ENCODE assay signal across 24 cellular contexts in the genomic region with DNA sequence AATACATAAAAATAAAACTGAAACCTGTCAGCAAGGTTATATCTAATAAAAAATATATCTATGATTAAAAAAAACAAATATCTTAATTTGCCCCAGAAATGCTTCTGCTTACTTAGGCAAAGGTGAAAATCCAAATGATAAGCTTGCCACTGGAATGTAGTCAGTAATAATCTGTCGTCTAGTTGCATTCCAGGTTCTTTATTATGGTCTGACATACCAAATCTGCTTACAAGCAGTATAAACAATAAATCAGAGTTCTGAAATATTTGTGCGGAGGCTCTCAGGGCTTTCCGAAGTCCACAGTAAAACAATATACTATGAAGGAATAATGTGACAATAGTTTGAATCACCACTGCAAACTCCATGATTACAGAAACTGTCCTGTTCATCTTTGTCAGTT.
DNase-seq lines count a peak whose midpoint lies in the region; ATAC-seq and TF ChIP-seq lines count a peak whose summit lies in the region.
"Had no signal": no experiment of that assay in that cellular context is flagged by ENCODE, and none has a peak within 500 bp of the region (broad histone marks: within the 10 kb centered on the region; RNA-seq: fewer than 3 reads in every experiment).

No MANE protein-coding gene starts in this region.

- dilution Hi-C loops in IMR-90 (cut with HindIII; ENCODE audit: low sequenced_read_pairs, unreplicated experiment), result no loop called here

- no peak overlapping the region for H3K18ac ChIP-seq in IMR-90 (ENCODE audit: low read depth, low read length)

- no peak overlapping the region for H2BK20ac ChIP-seq in IMR-90 (ENCODE audit: low read depth, low read length)

- no peak overlapping the region for H4K91ac ChIP-seq in IMR-90 (ENCODE audit: insufficient read depth, low read depth, low read length)

- H3K56ac ChIP-seq in IMR-90 (ENCODE audit: extremely low read depth, insufficient read depth, low read length), result no peak overlapping the region

- no peak; the same call in 1 of the 2 replicates for ATAC-seq in IMR-90 (ENCODE audit: low read depth)
- ATAC-seq in HG02642 (IDR thresholded peaks at IDR 0.05; ENCODE audit: poor library complexity, unreplicated experiment), result no peak
- ATAC-seq: GM23338 had no signal

- intact Hi-C loops in IMR-90 (cut with micrococcal nuclease), result no loop called here

- H3K9me1 ChIP-seq in IMR-90 (ENCODE audit: insufficient read depth, low read length), result no peaks in the 10 kb centered on the region

- H3K4me1 ChIP-seq in IMR-90 (ENCODE audit: control insufficient read depth, insufficient read depth, low read length), result no peaks in the 10 kb centered on the region; the same call in 1 of the 2 replicates
- H3K4me1 ChIP-seq: BLaER1 had no signal

- no peak overlapping the region for H3K4me2 ChIP-seq in IMR-90 (ENCODE audit: low read depth, low read length)
- H3K4me2 ChIP-seq: BLaER1, GM23338 had no signal

- H2AK5ac ChIP-seq in IMR-90 (ENCODE audit: low read depth, low read length), result no peak overlapping the region

- TF ChIP-seq RAD21 in IMR-90 (IDR thresholded peaks at IDR 0.05; ENCODE audit: low read length), result no peak

- H3K9ac ChIP-seq in IMR-90 (ENCODE audit: low read depth, low read length), result no peak overlapping the region
- H3K9ac ChIP-seq: BLaER1 had no signal

- TF ChIP-seq CTCF in IMR-90 (conservative IDR thresholded peaks at IDR 0.05; ENCODE audit: low read depth, low read length), result no peak
- no peak for TF ChIP-seq CTCF in choroid plexus epithelial cell (conservative IDR thresholded peaks at IDR 0.05; ENCODE audit: low read depth, low read length)
- no peak for TF ChIP-seq CTCF in retinal pigment epithelial cell (conservative IDR thresholded peaks at IDR 0.05; ENCODE audit: low read depth, low read length)

- no peak overlapping the region for H4K5ac ChIP-seq in IMR-90 (ENCODE audit: low read depth, low read length)

- H3K27ac ChIP-seq in IMR-90 (ENCODE audit: insufficient read depth, low read length), result no peak overlapping the region
- H3K27ac ChIP-seq: BLaER1 had no signal

- H2BK120ac ChIP-seq in IMR-90 (ENCODE audit: low read depth, low read length), result no peak overlapping the region

- no TSS peak for BruUV-seq in IMR-90 (replicated peaks; lab: Mats Ljungman, UMichigan)

- H2AK9ac ChIP-seq in IMR-90 (replicated peaks; ENCODE audit: low read depth, low read length, poor library complexity), result no peak overlapping the region

- H3K4ac ChIP-seq in IMR-90 (ENCODE audit: low read depth, low read length), result no peak overlapping the region

- CTCF ChIA-PET in IMR-90 (lab: Yijun Ruan, JAX), result interaction anchor here (0.5 kb wide), 1 partner anchor 405 kb away, joined by 4 read pairs; no protein-coding TSS in a partner anchor

- H4K20me1 ChIP-seq in IMR-90 (ENCODE audit: insufficient read depth, low read length), result no peaks in the 10 kb centered on the region
- H4K20me1 ChIP-seq: BLaER1 had no signal

- no peak overlapping the region for H3K23ac ChIP-seq in IMR-90 (ENCODE audit: low read depth, low read length)

- POLR2A ChIA-PET in IMR-90 (lab: Charles Lee; ENCODE audit: unreplicated experiment), result no interaction called here

- H3K14ac ChIP-seq in IMR-90 (replicated peaks; ENCODE audit: low read depth, low read length), result no peak overlapping the region

- H3K4me3 ChIP-seq in IMR-90 (ENCODE audit: insufficient read depth, low read depth, low read length) (no peak overlapping the region), choroid plexus epithelial cell (ENCODE audit: low read depth, low read length) (no peak overlapping the region), retinal pigment epithelial cell (ENCODE audit: low read length) (no peak overlapping the region)
- H3K4me3 ChIP-seq: BLaER1, GM23338 had no signal

- no CpG with 5 or more reads among the region's 3 CpGs for WGBS in IMR-90 (ENCODE audit: extremely low coverage in 2 of 2, insufficient read length in 1 of 2), 2 experiments

- TF ChIP-seq POLR2A in IMR-90 (IDR thresholded peaks at IDR 0.05; ENCODE audit: low read depth, low read length), result no peak

- no peak overlapping the region for H4K8ac ChIP-seq in IMR-90 (ENCODE audit: low read depth in 2 of 2, low read length in 2 of 2)

- peaks cover 5% of the 10 kb centered on the region; the same call in 1 of the 2 replicates for H3K36me3 ChIP-seq in IMR-90 (ENCODE audit: control insufficient read depth, insufficient read depth, low read length)

- H2BK15ac ChIP-seq in IMR-90 (ENCODE audit: low read depth, low read length), result no peak overlapping the region

- no peak overlapping the region for H2BK5ac ChIP-seq in IMR-90 (ENCODE audit: low read depth, low read length, poor library complexity, severe bottlenecking)

- in situ Hi-C loops in IMR-90 (cut with MboI; ENCODE audit: low sequenced_read_pairs), result no loop called here

- H3K79me1 ChIP-seq in IMR-90 (ENCODE audit: low read depth in 1 of 2, low read length in 2 of 2), result no peaks in the 10 kb centered on the region

- DNase-seq in IMR-90 (peak; percentile 14), choroid plexus epithelial cell (ENCODE audit: low read depth) (peak; percentile 70), kidney glomerular epithelial cell (lab: John Stamatoyannopoulos, UW) (peak; percentile 18), retinal pigment epithelial cell (ENCODE audit: low read depth) (peak; percentile 70), NCI-H446 treated with DMSO at 0.1 percent for 48 hours (lab: John Stamatoyannopoulos, UW) (no peak), islet precursor cell (no peak)
- no peak for DNase-seq in activated CD8-positive, alpha-beta memory T cell treated with anti-CD3 and anti-CD28 coated beads for 24 hours
- DNase-seq: CD4-positive, CD25-positive, alpha-beta regulatory T cell; DMS153; DND-41; HCEC 1CT; KBM-7; NCI-H1105 treated with DMSO at 0.1 percent for 48 hours; NCI-H146; NCI-H2029; NCI-H446; NCI-H526; NCI-H82; NK-92 treated with Interleukin-12 subunit alpha and Interleukin-12 subunit beta, amount 100 ng/mL, for 24 hours; Right ventricle myocardium superior; RPMI8226 had no signal

- no peaks in the 10 kb centered on the region for H3K27me3 ChIP-seq in IMR-90 (ENCODE audit: control insufficient read depth, insufficient read depth, low read length)
- H3K27me3 ChIP-seq: BLaER1 had no signal

- no peaks in the 10 kb centered on the region for H3K9me3 ChIP-seq in IMR-90 (ENCODE audit: control insufficient read depth, insufficient read depth, low read length)
- H3K9me3 ChIP-seq: BLaER1 had no signal

- H2AFZ ChIP-seq in IMR-90 (replicated peaks; ENCODE audit: low read length, poor library complexity), result no peak overlapping the region
- H2AFZ ChIP-seq: GM23338 had no signal

TF ChIP-seq in IMR-90, 13 proteins besides CTCF, POLR2A, EP300 and RAD21:
- TF ChIP-seq FOS (IDR thresholded peaks at IDR 0.05; ENCODE audit: low read depth, low read length) (no peak), MAFK (IDR thresholded peaks at IDR 0.05; ENCODE audit: low read depth, low read length) (no peak), MAZ (IDR thresholded peaks at IDR 0.05; ENCODE audit: borderline replicate concordance, low read depth, low read length) (no peak), CHD1 (IDR thresholded peaks at IDR 0.05; ENCODE audit: low read depth, low read length) (no peak), SMC3 (IDR thresholded peaks at IDR 0.05; ENCODE audit: low read depth, low read length) (no peak), RFX5 (IDR thresholded peaks at IDR 0.05; ENCODE audit: low read depth, low read length) (no peak), RCOR1 (IDR thresholded peaks at IDR 0.05; ENCODE audit: insufficient replicate concordance, low read length) (no peak), MXI1 (IDR thresholded peaks at IDR 0.05; ENCODE audit: borderline replicate concordance, low read depth, low read length) (no peak), NFE2L2 (IDR thresholded peaks at IDR 0.05; ENCODE audit: low read depth, low read length) (no peak), BHLHE40 (IDR thresholded peaks at IDR 0.05; ENCODE audit: low read depth, low read length) (no peak), CEBPB (IDR thresholded peaks at IDR 0.05; ENCODE audit: low read depth, low read length) (no peak)
- TF ChIP-seq, protein P1, sequence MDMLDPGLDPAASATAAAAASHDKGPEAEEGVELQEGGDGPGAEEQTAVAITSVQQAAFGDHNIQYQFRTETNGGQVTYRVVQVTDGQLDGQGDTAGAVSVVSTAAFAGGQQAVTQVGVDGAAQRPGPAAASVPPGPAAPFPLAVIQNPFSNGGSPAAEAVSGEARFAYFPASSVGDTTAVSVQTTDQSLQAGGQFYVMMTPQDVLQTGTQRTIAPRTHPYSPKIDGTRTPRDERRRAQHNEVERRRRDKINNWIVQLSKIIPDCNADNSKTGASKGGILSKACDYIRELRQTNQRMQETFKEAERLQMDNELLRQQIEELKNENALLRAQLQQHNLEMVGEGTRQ (IDR thresholded peaks at IDR 0.05; ENCODE audit: low read depth, low read length), result no peak
- TF ChIP-seq, protein P2, sequence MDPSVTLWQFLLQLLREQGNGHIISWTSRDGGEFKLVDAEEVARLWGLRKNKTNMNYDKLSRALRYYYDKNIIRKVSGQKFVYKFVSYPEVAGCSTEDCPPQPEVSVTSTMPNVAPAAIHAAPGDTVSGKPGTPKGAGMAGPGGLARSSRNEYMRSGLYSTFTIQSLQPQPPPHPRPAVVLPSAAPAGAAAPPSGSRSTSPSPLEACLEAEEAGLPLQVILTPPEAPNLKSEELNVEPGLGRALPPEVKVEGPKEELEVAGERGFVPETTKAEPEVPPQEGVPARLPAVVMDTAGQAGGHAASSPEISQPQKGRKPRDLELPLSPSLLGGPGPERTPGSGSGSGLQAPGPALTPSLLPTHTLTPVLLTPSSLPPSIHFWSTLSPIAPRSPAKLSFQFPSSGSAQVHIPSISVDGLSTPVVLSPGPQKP (IDR thresholded peaks at IDR 0.05; ENCODE audit: borderline replicate concordance, low read depth, low read length), result no peak

Comparison
In these comparisons a context has a peak if more than half of its experiments do, and no peak if none do; other contexts are left out.
1. DNase-seq: peak in IMR-90 (single experiment), choroid plexus epithelial cell (single experiment), kidney glomerular epithelial cell (single experiment) and retinal pigment epithelial cell (single experiment); none in NCI-H446 treated with DMSO at 0.1 percent for 48 hours (single experiment), activated CD8-positive, alpha-beta memory T cell treated with anti-CD3 and anti-CD28 coated beads for 24 hours (single experiment) and islet precursor cell (single experiment).